In the genomic region with DNA sequence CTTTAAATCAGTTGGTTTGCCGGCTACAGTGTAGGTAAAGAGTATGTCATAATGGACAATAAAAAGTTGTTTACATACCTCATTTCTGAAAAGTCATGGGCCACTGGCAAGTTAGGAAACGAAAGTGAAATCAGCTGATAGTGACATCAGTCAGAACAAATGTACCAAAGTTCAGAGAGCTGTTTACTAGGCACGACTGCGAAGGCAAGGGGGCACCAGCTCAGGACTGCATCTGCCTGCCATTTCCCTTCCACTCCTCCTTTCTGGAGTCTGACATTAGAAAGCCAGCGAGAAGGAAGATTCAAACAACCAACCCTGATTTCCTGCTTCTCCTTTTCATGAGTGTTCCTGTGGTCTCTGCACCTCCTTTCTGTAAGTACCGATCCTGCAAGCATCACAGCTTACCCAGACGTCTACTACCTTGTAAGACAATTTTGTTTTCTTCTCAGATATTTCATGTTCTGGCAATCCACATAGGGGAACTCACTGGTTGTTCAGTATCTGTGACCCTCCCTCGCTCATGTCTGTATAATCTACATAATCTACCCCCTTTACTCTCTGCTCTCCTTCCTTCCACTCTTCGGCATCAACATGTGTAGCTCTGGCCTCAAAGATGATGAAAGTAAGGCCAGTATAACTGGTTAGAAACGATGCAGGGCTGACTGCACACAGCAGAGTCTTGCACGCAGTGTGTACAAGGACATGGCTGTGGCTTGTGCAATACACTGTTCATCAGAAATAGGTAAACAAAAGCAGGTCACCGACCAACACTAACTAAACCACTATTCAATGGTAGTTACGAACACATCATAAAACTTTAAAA, we compare ENCODE assay signal across 1 cellular context.
TF ChIP-seq lines count a peak whose summit lies in the region.

A gene (plus strand): TSS at position 174 of the 823 bp plus-strand sequence. CDS start 16,370 bp downstream, outside the sequence.

TF ChIP-seq in HepG2, 621 proteins besides CTCF, POLR2A, EP300 and RAD21 (continued from another document and continues in another):
- TF ChIP-seq FOXO1 (CRISPR knock-in tag; IDR thresholded peaks at IDR 0.05) (peak; percentile 100), ZNF101 (CRISPR knock-in tag; IDR thresholded peaks at IDR 0.05; ENCODE audit: borderline replicate concordance, low read depth) (no peak; the same call in 1 of the 2 replicates), STAG1 (CRISPR knock-in tag; IDR thresholded peaks at IDR 0.05) (no peak; the same call in 1 of the 2 replicates), MAZ (IDR thresholded peaks at IDR 0.05; ENCODE audit: borderline replicate concordance, low read depth, low read length) (no peak), MAZ (CRISPR knock-in tag; IDR thresholded peaks at IDR 0.05; ENCODE audit: low read depth) (peak; percentile 60), HOXA5 (CRISPR knock-in tag; IDR thresholded peaks at IDR 0.05) (peak; percentile 83), ZNF777 (CRISPR knock-in tag; IDR thresholded peaks at IDR 0.05) (no peak), ZNF446 (CRISPR knock-in tag; IDR thresholded peaks at IDR 0.05) (no peak), ZNF570 (CRISPR knock-in tag; IDR thresholded peaks at IDR 0.05; ENCODE audit: borderline replicate concordance) (no peak), ZNF121 (CRISPR knock-in tag; IDR thresholded peaks at IDR 0.05) (peak; percentile 44; the same call in 1 of the 2 replicates), ZNF557 (CRISPR knock-in tag; IDR thresholded peaks at IDR 0.05) (no peak), ZC3H13 (CRISPR knock-in tag; IDR thresholded peaks at IDR 0.05) (0 out of 2 replicates have a peak, but pooled peaks have one; percentile 37), ZNF567 (CRISPR knock-in tag; IDR thresholded peaks at IDR 0.05; ENCODE audit: borderline replicate concordance) (no peak), ZNF883 (CRISPR knock-in tag; IDR thresholded peaks at IDR 0.05; ENCODE audit: not compliant biosample characterization) (no peak), ZKSCAN1 (IDR thresholded peaks at IDR 0.05; ENCODE audit: low read length) (peak; percentile 53; the same call in 1 of the 2 replicates), MTF1 (CRISPR knock-in tag; IDR thresholded peaks at IDR 0.05) (no peak), ZNF878 (CRISPR knock-in tag; IDR thresholded peaks at IDR 0.05) (no peak; the same call in 1 of the 2 replicates), DR1 (CRISPR knock-in tag; IDR thresholded peaks at IDR 0.05) (no peak), SP140L (CRISPR knock-in tag; IDR thresholded peaks at IDR 0.05; ENCODE audit: borderline replicate concordance) (no peak), NFRKB (IDR thresholded peaks at IDR 0.05) (no peak)
- TF ChIP-seq, protein P1, sequence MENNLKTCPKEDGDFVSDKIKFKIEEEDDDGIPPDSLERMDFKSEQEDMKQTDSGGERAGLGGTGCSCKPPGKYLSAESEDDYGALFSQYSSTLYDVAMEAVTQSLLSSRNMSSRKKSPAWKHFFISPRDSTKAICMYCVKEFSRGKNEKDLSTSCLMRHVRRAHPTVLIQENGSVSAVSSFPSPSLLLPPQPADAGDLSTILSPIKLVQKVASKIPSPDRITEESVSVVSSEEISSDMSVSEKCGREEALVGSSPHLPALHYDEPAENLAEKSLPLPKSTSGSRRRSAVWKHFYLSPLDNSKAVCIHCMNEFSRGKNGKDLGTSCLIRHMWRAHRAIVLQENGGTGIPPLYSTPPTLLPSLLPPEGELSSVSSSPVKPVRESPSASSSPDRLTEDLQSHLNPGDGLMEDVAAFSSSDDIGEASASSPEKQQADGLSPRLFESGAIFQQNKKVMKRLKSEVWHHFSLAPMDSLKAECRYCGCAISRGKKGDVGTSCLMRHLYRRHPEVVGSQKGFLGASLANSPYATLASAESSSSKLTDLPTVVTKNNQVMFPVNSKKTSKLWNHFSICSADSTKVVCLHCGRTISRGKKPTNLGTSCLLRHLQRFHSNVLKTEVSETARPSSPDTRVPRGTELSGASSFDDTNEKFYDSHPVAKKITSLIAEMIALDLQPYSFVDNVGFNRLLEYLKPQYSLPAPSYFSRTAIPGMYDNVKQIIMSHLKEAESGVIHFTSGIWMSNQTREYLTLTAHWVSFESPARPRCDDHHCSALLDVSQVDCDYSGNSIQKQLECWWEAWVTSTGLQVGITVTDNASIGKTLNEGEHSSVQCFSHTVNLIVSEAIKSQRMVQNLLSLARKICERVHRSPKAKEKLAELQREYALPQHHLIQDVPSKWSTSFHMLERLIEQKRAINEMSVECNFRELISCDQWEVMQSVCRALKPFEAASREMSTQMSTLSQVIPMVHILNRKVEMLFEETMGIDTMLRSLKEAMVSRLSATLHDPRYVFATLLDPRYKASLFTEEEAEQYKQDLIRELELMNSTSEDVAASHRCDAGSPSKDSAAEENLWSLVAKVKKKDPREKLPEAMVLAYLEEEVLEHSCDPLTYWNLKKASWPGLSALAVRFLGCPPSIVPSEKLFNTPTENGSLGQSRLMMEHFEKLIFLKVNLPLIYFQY (CRISPR knock-in tag; IDR thresholded peaks at IDR 0.05; ENCODE audit: borderline replicate concordance): no peak
- TF ChIP-seq, protein P2, sequence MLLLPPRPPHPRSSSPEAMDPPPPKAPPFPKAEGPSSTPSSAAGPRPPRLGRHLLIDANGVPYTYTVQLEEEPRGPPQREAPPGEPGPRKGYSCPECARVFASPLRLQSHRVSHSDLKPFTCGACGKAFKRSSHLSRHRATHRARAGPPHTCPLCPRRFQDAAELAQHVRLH (CRISPR knock-in tag; IDR thresholded peaks at IDR 0.05; ENCODE audit: borderline replicate concordance, low read depth): no peak
- TF ChIP-seq, protein P3, sequence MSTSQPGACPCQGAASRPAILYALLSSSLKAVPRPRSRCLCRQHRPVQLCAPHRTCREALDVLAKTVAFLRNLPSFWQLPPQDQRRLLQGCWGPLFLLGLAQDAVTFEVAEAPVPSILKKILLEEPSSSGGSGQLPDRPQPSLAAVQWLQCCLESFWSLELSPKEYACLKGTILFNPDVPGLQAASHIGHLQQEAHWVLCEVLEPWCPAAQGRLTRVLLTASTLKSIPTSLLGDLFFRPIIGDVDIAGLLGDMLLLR (CRISPR knock-in tag; IDR thresholded peaks at IDR 0.05): no peak
- TF ChIP-seq, protein P4, sequence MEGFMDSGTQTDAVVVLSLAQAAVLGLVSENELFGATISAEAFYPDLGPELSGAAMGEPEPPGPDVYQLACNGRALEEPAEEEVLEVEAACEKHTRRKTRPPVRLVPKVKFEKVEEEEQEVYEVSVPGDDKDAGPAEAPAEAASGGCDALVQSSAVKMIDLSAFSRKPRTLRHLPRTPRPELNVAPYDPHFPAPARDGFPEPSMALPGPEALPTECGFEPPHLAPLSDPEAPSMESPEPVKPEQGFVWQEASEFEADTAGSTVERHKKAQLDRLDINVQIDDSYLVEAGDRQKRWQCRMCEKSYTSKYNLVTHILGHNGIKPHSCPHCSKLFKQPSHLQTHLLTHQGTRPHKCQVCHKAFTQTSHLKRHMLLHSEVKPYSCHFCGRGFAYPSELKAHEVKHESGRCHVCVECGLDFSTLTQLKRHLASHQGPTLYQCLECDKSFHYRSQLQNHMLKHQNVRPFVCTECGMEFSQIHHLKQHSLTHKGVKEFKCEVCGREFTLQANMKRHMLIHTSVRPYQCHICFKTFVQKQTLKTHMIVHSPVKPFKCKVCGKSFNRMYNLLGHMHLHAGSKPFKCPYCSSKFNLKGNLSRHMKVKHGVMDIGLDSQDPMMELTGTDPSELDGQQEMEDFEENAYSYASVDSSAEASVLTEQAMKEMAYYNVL (CRISPR knock-in tag; IDR thresholded peaks at IDR 0.05; ENCODE audit: borderline replicate concordance): no peak; the same call in 1 of the 2 replicates
- TF ChIP-seq, protein P5, sequence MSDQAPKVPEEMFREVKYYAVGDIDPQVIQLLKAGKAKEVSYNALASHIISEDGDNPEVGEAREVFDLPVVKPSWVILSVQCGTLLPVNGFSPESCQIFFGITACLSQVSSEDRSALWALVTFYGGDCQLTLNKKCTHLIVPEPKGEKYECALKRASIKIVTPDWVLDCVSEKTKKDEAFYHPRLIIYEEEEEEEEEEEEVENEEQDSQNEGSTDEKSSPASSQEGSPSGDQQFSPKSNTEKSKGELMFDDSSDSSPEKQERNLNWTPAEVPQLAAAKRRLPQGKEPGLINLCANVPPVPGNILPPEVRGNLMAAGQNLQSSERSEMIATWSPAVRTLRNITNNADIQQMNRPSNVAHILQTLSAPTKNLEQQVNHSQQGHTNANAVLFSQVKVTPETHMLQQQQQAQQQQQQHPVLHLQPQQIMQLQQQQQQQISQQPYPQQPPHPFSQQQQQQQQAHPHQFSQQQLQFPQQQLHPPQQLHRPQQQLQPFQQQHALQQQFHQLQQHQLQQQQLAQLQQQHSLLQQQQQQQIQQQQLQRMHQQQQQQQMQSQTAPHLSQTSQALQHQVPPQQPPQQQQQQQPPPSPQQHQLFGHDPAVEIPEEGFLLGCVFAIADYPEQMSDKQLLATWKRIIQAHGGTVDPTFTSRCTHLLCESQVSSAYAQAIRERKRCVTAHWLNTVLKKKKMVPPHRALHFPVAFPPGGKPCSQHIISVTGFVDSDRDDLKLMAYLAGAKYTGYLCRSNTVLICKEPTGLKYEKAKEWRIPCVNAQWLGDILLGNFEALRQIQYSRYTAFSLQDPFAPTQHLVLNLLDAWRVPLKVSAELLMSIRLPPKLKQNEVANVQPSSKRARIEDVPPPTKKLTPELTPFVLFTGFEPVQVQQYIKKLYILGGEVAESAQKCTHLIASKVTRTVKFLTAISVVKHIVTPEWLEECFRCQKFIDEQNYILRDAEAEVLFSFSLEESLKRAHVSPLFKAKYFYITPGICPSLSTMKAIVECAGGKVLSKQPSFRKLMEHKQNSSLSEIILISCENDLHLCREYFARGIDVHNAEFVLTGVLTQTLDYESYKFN (CRISPR knock-in tag; conservative IDR thresholded peaks at IDR 0.05): peak; percentile 83
- TF ChIP-seq, protein P6, sequence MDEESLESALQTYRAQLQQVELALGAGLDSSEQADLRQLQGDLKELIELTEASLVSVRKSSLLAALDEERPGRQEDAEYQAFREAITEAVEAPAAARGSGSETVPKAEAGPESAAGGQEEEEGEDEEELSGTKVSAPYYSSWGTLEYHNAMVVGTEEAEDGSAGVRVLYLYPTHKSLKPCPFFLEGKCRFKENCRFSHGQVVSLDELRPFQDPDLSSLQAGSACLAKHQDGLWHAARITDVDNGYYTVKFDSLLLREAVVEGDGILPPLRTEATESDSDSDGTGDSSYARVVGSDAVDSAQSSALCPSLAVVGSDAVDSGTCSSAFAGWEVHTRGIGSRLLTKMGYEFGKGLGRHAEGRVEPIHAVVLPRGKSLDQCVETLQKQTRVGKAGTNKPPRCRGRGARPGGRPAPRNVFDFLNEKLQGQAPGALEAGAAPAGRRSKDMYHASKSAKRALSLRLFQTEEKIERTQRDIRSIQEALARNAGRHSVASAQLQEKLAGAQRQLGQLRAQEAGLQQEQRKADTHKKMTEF (CRISPR knock-in tag; IDR thresholded peaks at IDR 0.05): peak; percentile 75
- TF ChIP-seq, protein P7, sequence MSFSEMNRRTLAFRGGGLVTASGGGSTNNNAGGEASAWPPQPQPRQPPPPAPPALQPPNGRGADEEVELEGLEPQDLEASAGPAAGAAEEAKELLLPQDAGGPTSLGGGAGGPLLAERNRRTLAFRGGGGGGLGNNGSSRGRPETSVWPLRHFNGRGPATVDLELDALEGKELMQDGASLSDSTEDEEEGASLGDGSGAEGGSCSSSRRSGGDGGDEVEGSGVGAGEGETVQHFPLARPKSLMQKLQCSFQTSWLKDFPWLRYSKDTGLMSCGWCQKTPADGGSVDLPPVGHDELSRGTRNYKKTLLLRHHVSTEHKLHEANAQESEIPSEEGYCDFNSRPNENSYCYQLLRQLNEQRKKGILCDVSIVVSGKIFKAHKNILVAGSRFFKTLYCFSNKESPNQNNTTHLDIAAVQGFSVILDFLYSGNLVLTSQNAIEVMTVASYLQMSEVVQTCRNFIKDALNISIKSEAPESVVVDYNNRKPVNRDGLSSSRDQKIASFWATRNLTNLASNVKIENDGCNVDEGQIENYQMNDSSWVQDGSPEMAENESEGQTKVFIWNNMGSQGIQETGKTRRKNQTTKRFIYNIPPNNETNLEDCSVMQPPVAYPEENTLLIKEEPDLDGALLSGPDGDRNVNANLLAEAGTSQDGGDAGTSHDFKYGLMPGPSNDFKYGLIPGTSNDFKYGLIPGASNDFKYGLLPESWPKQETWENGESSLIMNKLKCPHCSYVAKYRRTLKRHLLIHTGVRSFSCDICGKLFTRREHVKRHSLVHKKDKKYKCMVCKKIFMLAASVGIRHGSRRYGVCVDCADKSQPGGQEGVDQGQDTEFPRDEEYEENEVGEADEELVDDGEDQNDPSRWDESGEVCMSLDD (CRISPR knock-in tag; IDR thresholded peaks at IDR 0.05; ENCODE audit: borderline replicate concordance): no peak
- TF ChIP-seq, protein P8, sequence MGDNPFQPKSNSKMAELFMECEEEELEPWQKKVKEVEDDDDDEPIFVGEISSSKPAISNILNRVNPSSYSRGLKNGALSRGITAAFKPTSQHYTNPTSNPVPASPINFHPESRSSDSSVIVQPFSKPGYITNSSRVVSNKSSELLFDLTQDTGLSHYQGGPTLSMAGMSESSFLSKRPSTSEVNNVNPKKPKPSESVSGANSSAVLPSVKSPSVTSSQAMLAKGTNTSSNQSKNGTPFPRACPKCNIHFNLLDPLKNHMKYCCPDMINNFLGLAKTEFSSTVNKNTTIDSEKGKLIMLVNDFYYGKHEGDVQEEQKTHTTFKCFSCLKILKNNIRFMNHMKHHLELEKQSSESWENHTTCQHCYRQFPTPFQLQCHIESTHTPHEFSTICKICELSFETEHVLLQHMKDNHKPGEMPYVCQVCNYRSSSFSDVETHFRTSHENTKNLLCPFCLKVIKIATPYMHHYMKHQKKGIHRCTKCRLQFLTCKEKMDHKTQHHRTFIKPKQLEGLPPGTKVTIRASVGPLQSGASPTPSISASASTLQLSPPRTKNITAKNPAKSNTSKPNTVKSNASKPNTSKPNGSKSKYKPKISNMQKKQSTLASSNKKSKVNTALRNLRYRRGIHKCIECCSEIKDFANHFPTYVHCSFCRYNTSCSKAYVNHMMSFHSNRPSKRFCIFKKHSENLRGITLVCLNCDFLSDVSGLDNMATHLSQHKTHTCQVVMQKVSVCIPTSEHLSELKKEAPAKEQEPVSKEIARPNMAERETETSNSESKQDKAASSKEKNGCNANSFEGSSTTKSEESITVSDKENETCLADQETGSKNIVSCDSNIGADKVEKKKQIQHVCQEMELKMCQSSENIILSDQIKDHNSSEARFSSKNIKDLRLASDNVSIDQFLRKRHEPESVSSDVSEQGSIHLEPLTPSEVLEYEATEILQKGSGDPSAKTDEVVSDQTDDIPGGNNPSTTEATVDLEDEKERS (CRISPR knock-in tag; IDR thresholded peaks at IDR 0.05): peak; percentile 65; the same call in 1 of the 2 replicates
- TF ChIP-seq, protein P9, sequence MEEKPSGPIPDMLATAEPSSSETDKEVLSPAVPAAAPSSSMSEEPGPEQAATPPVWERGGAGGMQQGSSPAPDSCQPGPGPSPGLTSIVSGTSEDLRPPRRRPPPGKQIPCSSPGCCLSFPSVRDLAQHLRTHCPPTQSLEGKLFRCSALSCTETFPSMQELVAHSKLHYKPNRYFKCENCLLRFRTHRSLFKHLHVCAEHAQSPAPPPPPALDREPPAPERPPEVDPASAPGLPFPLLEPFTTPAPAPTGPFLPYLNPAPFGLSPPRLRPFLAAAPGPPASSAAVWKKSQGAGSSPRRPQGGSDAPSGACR (CRISPR knock-in tag; IDR thresholded peaks at IDR 0.05): no peak
- TF ChIP-seq, protein P10, sequence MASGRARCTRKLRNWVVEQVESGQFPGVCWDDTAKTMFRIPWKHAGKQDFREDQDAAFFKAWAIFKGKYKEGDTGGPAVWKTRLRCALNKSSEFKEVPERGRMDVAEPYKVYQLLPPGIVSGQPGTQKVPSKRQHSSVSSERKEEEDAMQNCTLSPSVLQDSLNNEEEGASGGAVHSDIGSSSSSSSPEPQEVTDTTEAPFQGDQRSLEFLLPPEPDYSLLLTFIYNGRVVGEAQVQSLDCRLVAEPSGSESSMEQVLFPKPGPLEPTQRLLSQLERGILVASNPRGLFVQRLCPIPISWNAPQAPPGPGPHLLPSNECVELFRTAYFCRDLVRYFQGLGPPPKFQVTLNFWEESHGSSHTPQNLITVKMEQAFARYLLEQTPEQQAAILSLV (CRISPR knock-in tag; IDR thresholded peaks at IDR 0.05; ENCODE audit: borderline replicate concordance): peak; percentile 82
